Comparison of ENCODE assay signal across 12 cellular contexts in the genomic region with DNA sequence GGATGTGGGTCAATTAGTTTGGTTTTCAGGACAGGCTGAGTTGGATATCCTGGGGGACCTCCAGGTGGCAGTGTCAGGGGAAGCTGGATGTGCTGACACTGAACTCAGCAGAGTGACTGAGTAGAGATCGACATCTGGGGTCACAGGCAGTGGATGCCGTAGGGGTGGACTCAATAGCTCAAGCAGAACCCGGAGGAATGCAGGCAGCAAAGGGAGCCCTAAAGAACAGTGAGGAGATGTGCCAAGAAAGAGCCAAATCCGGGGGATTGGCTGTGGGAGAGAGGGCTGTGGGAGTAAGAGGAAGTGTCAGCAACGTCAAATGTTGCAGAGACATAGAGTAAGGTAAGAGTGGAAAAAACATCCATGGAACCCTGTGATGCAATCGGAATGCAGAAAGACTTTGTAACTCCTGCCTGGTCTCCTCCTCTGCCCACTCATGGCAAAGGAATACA. TPM values are rescaled to one million over a fixed set of nuclear protein-coding genes. Genes with fewer than 3 reads are reported as not detected.
DNase-seq lines count a peak whose midpoint lies in the region; ATAC-seq and TF ChIP-seq lines count a peak whose summit lies in the region.
"Had no signal": no experiment of that assay in that cellular context is flagged by ENCODE, and none has a peak within 500 bp of the region (broad histone marks: within the 10 kb centered on the region; RNA-seq: fewer than 3 reads in every experiment).

No MANE protein-coding gene starts in this region.

- H3K36me3 Mint-ChIP-seq in type B pancreatic cell: no peaks in the 10 kb centered on the region

- CTCF ChIA-PET in GM10248 (lab: Yijun Ruan, JAX): no interaction called here

- POLR2A ChIA-PET in GM10248 (lab: Yijun Ruan, JAX): no interaction called here

- H3K27me3 ChIP-seq in Loucy (ENCODE audit: insufficient read depth, low read length, poor library complexity, severe bottlenecking) (no peaks in the 10 kb centered on the region), neutrophil (no peaks in the 10 kb centered on the region)

- H3K4me3 ChIP-seq in Loucy (ENCODE audit: low read length, poor library complexity, severe bottlenecking) (no peak overlapping the region), cardiac fibroblast (replicated peaks in 1 of 2; ENCODE audit: low read depth in 2 of 2, low read length in 2 of 2) (no peak overlapping the region), neutrophil (ENCODE audit: low read depth in 1 of 2, low read length in 1 of 2) (no peak overlapping the region)

- H3K4me1 ChIP-seq in Loucy (ENCODE audit: insufficient read depth, low read length, poor library complexity, severe bottlenecking) (no peaks in the 10 kb centered on the region), neutrophil (ENCODE audit: control insufficient read depth in 1 of 2, insufficient read depth in 1 of 2, low read depth in 1 of 2, low read length in 1 of 2) (peaks cover 42% of the 10 kb centered on the region in 2 experiments)

- H3K9me3 ChIP-seq in Loucy (ENCODE audit: insufficient read depth, low read depth, low read length) (no peaks in the 10 kb centered on the region), neutrophil (no peaks in the 10 kb centered on the region)

- H3K4me1 Mint-ChIP-seq in type B pancreatic cell (ENCODE audit: unreplicated experiment): no peaks in the 10 kb centered on the region

- H2AFZ ChIP-seq in Loucy (ENCODE audit: low read length): no peak overlapping the region

- no peaks in the 10 kb centered on the region for H4K20me1 ChIP-seq in Loucy (ENCODE audit: insufficient read depth, low read length, poor library complexity, severe bottlenecking)

- no peaks in the 10 kb centered on the region for H3K79me2 ChIP-seq in Loucy (ENCODE audit: insufficient read depth, low read length)

- H3K9ac ChIP-seq in Loucy (ENCODE audit: low read depth, low read length, poor library complexity, severe bottlenecking): no peak overlapping the region

- H3K36me3 ChIP-seq in Loucy (ENCODE audit: insufficient read depth, low read length) (no peaks in the 10 kb centered on the region), neutrophil (no peaks in the 10 kb centered on the region)

- H3K4me2 ChIP-seq in Loucy (ENCODE audit: low read depth, low read length, poor library complexity, severe bottlenecking): no peak overlapping the region

- H3K27ac ChIP-seq in neutrophil: peak overlapping the region; percentile 79

- H3F3A ChIP-seq in Loucy (ENCODE audit: low read depth): no peaks in the 10 kb centered on the region

- H3K27ac Mint-ChIP-seq in type B pancreatic cell: no peak overlapping the region

- TF ChIP-seq CTCF in GM10248 (IDR thresholded peaks at IDR 0.05; ENCODE audit: control extremely low read depth, extremely low read depth, low read depth, missing control alignments): peak; percentile 30
- TF ChIP-seq CTCF in Loucy (conservative IDR thresholded peaks at IDR 0.05; ENCODE audit: low read length): peak; percentile 43
- peak; percentile 33 for TF ChIP-seq CTCF in cardiac fibroblast (IDR thresholded peaks at IDR 0.05; ENCODE audit: low read depth, low read length)
- no peak for TF ChIP-seq CTCF in neutrophil (IDR thresholded peaks at IDR 0.05)
- TF ChIP-seq CTCF in type B pancreatic cell (conservative IDR thresholded peaks at IDR 0.05): no peak

- peaks cover 6% of the 10 kb centered on the region for H3K9me3 Mint-ChIP-seq in type B pancreatic cell

- H3K4me3 Mint-ChIP-seq in type B pancreatic cell: no peak overlapping the region

- H3K27me3 Mint-ChIP-seq in type B pancreatic cell: peaks cover 13% of the 10 kb centered on the region

- no peak for ATAC-seq in HG03139 (IDR thresholded peaks at IDR 0.05; ENCODE audit: unreplicated experiment)

- no peak for DNase-seq in GM10248 (ENCODE audit: extremely low spot score)
- peak; percentile 23 to 76 for DNase-seq in cardiac fibroblast (ENCODE audit: low read depth in 2 of 2)
- DNase-seq in type B pancreatic cell (ENCODE audit: extremely low spot score, unreplicated experiment): no peak
- DNase-seq in stimulated activated CD4-positive, alpha-beta T cell treated with anti-CD3 and anti-CD28 coated beads, Interleukin-4, amount 100 ng/mL, for 4 hours: no peak
- no peak for DNase-seq in NCI-H1694 (lab: John Stamatoyannopoulos, UW)
- DNase-seq: aorta; nucleus accumbens; stimulated activated CD4-positive, alpha-beta T cell treated with anti-CD3 and anti-CD28 coated beads, Interleukin-2, amount 100 ng/mL, for 48 hours; T-helper 9 cell had no signal

- H3K9me2 ChIP-seq in Loucy (replicated peaks; ENCODE audit: low read depth, low read length): no peaks in the 10 kb centered on the region

RNA-seq across cellular contexts. Expression of a gene that starts 11.8 kb away (rescaled TPM):
- total RNA-seq in type B pancreatic cell (ENCODE audit: low replicate concordance): 0.17 and 0.34 TPM in 2 replicates

RNA-seq across cellular contexts. Expression of a gene that starts 24.5 kb away (rescaled TPM):
- total RNA-seq in type B pancreatic cell (ENCODE audit: low replicate concordance): 0.12 and 0.22 TPM in 2 replicates

RNA-seq across cellular contexts. Expression of a gene that starts 41.3 kb away (rescaled TPM):
- total RNA-seq in type B pancreatic cell (ENCODE audit: low replicate concordance): not detected in 2 replicates

Comparison
In these comparisons a context has a peak if more than half of its experiments do, and no peak if none do; other contexts are left out.
1. DNase-seq: peak in cardiac fibroblast (2 of 2); none in GM10248 (single experiment), type B pancreatic cell (single experiment), stimulated activated CD4-positive, alpha-beta T cell treated with anti-CD3 and anti-CD28 coated beads, Interleukin-4, amount 100 ng/mL, for 4 hours (0 of 2) and NCI-H1694 (single experiment).
2. CTCF ChIP-seq: peak in GM10248 (single experiment), Loucy (single experiment) and cardiac fibroblast (single experiment); none in neutrophil (single experiment) and type B pancreatic cell (single experiment).